1 cellular context compared by ENCODE assay signal in the genomic region with DNA sequence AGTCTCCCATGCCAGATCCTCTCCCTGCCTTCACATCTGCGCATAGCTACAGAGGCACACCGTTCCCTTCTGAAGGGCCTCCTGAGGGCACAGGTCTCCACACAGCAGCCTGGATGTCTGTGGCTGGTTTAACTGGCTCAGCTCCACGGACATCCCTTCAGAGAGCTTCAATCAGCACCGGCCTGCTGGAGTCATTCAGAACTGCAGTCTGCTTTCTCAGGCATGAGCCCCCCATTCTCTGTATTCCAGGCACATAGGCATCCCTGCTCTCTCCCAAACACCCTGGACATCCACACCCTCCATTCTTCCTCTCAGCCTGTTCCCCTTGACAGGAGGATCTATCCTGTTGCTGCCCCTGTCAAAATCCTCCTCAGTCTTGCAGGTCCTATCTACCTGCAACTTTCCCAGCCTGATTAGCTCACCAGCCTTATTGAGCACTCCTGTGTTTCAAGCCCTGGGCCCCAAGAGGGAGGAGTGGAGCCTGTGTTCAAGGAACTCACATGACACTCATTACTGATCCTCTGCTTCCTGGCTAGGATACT.
A peak's percentile ranks its signal among the peaks of the same experiment; 100 is the strongest.
TF ChIP-seq lines count a peak whose summit lies in the region.

No MANE protein-coding gene starts in this region.

TF ChIP-seq in HepG2, 621 proteins besides CTCF, POLR2A, EP300 and RAD21 (continued from another document and continues in another):
- TF ChIP-seq ZNF232 (CRISPR knock-in tag; IDR thresholded peaks at IDR 0.05; ENCODE audit: borderline replicate concordance) (no peak), ARHGAP35 (CRISPR knock-in tag; IDR thresholded peaks at IDR 0.05; ENCODE audit: borderline replicate concordance) (no peak), REPIN1 (CRISPR knock-in tag; IDR thresholded peaks at IDR 0.05; ENCODE audit: borderline replicate concordance, low read depth) (peak; percentile 73; the same call in 1 of the 2 replicates), ZNF841 (CRISPR knock-in tag; IDR thresholded peaks at IDR 0.05; ENCODE audit: borderline replicate concordance) (no peak), EHMT2 (IDR thresholded peaks at IDR 0.05; ENCODE audit: borderline replicate concordance, low read depth, low read length) (no peak), NR3C1 (CRISPR knock-in tag; IDR thresholded peaks at IDR 0.05) (no peak), ZNF343 (CRISPR knock-in tag; IDR thresholded peaks at IDR 0.05) (no peak), ZSCAN29 (CRISPR knock-in tag; conservative IDR thresholded peaks at IDR 0.05) (0 out of 2 replicates have a peak, but pooled peaks have one; percentile 13), ZMYM3 (CRISPR knock-in tag; IDR thresholded peaks at IDR 0.05) (peak; percentile 68), TBX3 (IDR thresholded peaks at IDR 0.05; ENCODE audit: borderline replicate concordance) (no peak), ZKSCAN8 (CRISPR knock-in tag; IDR thresholded peaks at IDR 0.05; ENCODE audit: borderline replicate concordance) (peak; percentile 61), MZF1 (CRISPR knock-in tag; IDR thresholded peaks at IDR 0.05; ENCODE audit: borderline replicate concordance) (no peak), JARID2 (CRISPR knock-in tag; IDR thresholded peaks at IDR 0.05; ENCODE audit: insufficient replicate concordance) (no peak), ZNF431 (CRISPR knock-in tag; IDR thresholded peaks at IDR 0.05; ENCODE audit: borderline replicate concordance, low read depth) (no peak), RFX5 (IDR thresholded peaks at IDR 0.05; ENCODE audit: low read depth, low read length) (no peak), BCL6 (CRISPR knock-in tag; IDR thresholded peaks at IDR 0.05) (peak; percentile 49; the same call in 1 of the 2 replicates), LCORL (IDR thresholded peaks at IDR 0.05) (no peak), LCORL (CRISPR knock-in tag; IDR thresholded peaks at IDR 0.05) (no peak), KDM1A (CRISPR knock-in tag; IDR thresholded peaks at IDR 0.05) (0 out of 2 replicates have a peak, but pooled peaks have one; percentile 14), DNMT1 (CRISPR knock-in tag; IDR thresholded peaks at IDR 0.05) (no peak), ZSCAN31 (CRISPR knock-in tag; IDR thresholded peaks at IDR 0.05; ENCODE audit: low read depth) (no peak), TEAD2 (CRISPR knock-in tag; IDR thresholded peaks at IDR 0.05) (no peak), ZNF670 (CRISPR knock-in tag; IDR thresholded peaks at IDR 0.05; ENCODE audit: borderline replicate concordance) (no peak), ATF7 (IDR thresholded peaks at IDR 0.05) (no peak), ATF7 (CRISPR knock-in tag; IDR thresholded peaks at IDR 0.05) (no peak), MXI1 (IDR thresholded peaks at IDR 0.05; ENCODE audit: borderline replicate concordance, low read depth, low read length) (no peak), SAP130 (CRISPR knock-in tag; IDR thresholded peaks at IDR 0.05; ENCODE audit: low read depth) (peak; percentile 81), ATM (IDR thresholded peaks at IDR 0.05; ENCODE audit: borderline replicate concordance) (no peak), ZNF256 (CRISPR knock-in tag; conservative IDR thresholded peaks at IDR 0.05) (no peak)
- TF ChIP-seq, protein P1, sequence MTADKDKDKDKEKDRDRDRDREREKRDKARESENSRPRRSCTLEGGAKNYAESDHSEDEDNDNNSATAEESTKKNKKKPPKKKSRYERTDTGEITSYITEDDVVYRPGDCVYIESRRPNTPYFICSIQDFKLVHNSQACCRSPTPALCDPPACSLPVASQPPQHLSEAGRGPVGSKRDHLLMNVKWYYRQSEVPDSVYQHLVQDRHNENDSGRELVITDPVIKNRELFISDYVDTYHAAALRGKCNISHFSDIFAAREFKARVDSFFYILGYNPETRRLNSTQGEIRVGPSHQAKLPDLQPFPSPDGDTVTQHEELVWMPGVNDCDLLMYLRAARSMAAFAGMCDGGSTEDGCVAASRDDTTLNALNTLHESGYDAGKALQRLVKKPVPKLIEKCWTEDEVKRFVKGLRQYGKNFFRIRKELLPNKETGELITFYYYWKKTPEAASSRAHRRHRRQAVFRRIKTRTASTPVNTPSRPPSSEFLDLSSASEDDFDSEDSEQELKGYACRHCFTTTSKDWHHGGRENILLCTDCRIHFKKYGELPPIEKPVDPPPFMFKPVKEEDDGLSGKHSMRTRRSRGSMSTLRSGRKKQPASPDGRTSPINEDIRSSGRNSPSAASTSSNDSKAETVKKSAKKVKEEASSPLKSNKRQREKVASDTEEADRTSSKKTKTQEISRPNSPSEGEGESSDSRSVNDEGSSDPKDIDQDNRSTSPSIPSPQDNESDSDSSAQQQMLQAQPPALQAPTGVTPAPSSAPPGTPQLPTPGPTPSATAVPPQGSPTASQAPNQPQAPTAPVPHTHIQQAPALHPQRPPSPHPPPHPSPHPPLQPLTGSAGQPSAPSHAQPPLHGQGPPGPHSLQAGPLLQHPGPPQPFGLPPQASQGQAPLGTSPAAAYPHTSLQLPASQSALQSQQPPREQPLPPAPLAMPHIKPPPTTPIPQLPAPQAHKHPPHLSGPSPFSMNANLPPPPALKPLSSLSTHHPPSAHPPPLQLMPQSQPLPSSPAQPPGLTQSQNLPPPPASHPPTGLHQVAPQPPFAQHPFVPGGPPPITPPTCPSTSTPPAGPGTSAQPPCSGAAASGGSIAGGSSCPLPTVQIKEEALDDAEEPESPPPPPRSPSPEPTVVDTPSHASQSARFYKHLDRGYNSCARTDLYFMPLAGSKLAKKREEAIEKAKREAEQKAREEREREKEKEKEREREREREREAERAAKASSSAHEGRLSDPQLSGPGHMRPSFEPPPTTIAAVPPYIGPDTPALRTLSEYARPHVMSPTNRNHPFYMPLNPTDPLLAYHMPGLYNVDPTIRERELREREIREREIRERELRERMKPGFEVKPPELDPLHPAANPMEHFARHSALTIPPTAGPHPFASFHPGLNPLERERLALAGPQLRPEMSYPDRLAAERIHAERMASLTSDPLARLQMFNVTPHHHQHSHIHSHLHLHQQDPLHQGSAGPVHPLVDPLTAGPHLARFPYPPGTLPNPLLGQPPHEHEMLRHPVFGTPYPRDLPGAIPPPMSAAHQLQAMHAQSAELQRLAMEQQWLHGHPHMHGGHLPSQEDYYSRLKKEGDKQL (CRISPR knock-in tag; IDR thresholded peaks at IDR 0.05; ENCODE audit: low read depth) = no peak
- TF ChIP-seq, protein P2, sequence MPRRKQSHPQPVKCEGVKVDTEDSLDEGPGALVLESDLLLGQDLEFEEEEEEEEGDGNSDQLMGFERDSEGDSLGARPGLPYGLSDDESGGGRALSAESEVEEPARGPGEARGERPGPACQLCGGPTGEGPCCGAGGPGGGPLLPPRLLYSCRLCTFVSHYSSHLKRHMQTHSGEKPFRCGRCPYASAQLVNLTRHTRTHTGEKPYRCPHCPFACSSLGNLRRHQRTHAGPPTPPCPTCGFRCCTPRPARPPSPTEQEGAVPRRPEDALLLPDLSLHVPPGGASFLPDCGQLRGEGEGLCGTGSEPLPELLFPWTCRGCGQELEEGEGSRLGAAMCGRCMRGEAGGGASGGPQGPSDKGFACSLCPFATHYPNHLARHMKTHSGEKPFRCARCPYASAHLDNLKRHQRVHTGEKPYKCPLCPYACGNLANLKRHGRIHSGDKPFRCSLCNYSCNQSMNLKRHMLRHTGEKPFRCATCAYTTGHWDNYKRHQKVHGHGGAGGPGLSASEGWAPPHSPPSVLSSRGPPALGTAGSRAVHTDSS (CRISPR knock-in tag; conservative IDR thresholded peaks at IDR 0.05) = no peak
- TF ChIP-seq, protein P3, sequence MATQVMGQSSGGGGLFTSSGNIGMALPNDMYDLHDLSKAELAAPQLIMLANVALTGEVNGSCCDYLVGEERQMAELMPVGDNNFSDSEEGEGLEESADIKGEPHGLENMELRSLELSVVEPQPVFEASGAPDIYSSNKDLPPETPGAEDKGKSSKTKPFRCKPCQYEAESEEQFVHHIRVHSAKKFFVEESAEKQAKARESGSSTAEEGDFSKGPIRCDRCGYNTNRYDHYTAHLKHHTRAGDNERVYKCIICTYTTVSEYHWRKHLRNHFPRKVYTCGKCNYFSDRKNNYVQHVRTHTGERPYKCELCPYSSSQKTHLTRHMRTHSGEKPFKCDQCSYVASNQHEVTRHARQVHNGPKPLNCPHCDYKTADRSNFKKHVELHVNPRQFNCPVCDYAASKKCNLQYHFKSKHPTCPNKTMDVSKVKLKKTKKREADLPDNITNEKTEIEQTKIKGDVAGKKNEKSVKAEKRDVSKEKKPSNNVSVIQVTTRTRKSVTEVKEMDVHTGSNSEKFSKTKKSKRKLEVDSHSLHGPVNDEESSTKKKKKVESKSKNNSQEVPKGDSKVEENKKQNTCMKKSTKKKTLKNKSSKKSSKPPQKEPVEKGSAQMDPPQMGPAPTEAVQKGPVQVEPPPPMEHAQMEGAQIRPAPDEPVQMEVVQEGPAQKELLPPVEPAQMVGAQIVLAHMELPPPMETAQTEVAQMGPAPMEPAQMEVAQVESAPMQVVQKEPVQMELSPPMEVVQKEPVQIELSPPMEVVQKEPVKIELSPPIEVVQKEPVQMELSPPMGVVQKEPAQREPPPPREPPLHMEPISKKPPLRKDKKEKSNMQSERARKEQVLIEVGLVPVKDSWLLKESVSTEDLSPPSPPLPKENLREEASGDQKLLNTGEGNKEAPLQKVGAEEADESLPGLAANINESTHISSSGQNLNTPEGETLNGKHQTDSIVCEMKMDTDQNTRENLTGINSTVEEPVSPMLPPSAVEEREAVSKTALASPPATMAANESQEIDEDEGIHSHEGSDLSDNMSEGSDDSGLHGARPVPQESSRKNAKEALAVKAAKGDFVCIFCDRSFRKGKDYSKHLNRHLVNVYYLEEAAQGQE (IDR thresholded peaks at IDR 0.05; ENCODE audit: borderline replicate concordance in 1 of 2, low read depth in 1 of 2, low read length in 2 of 2) = no peak
- TF ChIP-seq, protein P4, sequence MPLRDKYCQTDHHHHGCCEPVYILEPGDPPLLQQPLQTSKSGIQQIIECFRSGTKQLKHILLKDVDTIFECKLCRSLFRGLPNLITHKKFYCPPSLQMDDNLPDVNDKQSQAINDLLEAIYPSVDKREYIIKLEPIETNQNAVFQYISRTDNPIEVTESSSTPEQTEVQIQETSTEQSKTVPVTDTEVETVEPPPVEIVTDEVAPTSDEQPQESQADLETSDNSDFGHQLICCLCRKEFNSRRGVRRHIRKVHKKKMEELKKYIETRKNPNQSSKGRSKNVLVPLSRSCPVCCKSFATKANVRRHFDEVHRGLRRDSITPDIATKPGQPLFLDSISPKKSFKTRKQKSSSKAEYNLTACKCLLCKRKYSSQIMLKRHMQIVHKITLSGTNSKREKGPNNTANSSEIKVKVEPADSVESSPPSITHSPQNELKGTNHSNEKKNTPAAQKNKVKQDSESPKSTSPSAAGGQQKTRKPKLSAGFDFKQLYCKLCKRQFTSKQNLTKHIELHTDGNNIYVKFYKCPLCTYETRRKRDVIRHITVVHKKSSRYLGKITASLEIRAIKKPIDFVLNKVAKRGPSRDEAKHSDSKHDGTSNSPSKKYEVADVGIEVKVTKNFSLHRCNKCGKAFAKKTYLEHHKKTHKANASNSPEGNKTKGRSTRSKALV (CRISPR knock-in tag; IDR thresholded peaks at IDR 0.05) = no peak
- TF ChIP-seq, protein P5, sequence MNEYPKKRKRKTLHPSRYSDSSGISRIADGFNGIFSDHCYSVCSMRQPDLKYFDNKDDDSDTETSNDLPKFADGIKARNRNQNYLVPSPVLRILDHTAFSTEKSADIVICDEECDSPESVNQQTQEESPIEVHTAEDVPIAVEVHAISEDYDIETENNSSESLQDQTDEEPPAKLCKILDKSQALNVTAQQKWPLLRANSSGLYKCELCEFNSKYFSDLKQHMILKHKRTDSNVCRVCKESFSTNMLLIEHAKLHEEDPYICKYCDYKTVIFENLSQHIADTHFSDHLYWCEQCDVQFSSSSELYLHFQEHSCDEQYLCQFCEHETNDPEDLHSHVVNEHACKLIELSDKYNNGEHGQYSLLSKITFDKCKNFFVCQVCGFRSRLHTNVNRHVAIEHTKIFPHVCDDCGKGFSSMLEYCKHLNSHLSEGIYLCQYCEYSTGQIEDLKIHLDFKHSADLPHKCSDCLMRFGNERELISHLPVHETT (CRISPR knock-in tag; conservative IDR thresholded peaks at IDR 0.05) = no peak
- TF ChIP-seq, protein P6, sequence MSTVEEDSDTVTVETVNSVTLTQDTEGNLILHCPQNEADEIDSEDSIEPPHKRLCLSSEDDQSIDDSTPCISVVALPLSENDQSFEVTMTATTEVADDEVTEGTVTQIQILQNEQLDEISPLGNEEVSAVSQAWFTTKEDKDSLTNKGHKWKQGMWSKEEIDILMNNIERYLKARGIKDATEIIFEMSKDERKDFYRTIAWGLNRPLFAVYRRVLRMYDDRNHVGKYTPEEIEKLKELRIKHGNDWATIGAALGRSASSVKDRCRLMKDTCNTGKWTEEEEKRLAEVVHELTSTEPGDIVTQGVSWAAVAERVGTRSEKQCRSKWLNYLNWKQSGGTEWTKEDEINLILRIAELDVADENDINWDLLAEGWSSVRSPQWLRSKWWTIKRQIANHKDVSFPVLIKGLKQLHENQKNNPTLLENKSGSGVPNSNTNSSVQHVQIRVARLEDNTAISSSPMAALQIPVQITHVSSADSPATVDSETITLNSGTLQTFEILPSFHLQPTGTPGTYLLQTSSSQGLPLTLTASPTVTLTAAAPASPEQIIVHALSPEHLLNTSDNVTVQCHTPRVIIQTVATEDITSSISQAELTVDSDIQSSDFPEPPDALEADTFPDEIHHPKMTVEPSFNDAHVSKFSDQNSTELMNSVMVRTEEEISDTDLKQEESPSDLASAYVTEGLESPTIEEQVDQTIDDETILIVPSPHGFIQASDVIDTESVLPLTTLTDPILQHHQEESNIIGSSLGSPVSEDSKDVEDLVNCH (CRISPR knock-in tag; IDR thresholded peaks at IDR 0.05) = no peak
- TF ChIP-seq, protein P7, sequence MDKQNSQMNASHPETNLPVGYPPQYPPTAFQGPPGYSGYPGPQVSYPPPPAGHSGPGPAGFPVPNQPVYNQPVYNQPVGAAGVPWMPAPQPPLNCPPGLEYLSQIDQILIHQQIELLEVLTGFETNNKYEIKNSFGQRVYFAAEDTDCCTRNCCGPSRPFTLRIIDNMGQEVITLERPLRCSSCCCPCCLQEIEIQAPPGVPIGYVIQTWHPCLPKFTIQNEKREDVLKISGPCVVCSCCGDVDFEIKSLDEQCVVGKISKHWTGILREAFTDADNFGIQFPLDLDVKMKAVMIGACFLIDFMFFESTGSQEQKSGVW (CRISPR knock-in tag; IDR thresholded peaks at IDR 0.05; ENCODE audit: borderline replicate concordance) = no peak
- TF ChIP-seq, protein P8, sequence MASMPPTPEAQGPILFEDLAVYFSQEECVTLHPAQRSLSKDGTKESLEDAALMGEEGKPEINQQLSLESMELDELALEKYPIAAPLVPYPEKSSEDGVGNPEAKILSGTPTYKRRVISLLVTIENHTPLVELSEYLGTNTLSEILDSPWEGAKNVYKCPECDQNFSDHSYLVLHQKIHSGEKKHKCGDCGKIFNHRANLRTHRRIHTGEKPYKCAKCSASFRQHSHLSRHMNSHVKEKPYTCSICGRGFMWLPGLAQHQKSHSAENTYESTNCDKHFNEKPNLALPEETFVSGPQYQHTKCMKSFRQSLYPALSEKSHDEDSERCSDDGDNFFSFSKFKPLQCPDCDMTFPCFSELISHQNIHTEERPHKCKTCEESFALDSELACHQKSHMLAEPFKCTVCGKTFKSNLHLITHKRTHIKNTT (CRISPR knock-in tag; IDR thresholded peaks at IDR 0.05) = no peak
- TF ChIP-seq, protein P9, sequence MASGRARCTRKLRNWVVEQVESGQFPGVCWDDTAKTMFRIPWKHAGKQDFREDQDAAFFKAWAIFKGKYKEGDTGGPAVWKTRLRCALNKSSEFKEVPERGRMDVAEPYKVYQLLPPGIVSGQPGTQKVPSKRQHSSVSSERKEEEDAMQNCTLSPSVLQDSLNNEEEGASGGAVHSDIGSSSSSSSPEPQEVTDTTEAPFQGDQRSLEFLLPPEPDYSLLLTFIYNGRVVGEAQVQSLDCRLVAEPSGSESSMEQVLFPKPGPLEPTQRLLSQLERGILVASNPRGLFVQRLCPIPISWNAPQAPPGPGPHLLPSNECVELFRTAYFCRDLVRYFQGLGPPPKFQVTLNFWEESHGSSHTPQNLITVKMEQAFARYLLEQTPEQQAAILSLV (CRISPR knock-in tag; IDR thresholded peaks at IDR 0.05; ENCODE audit: borderline replicate concordance) = no peak
